Comparison of ENCODE assay signal across 8 cellular contexts in genomic region chr22:46057762-46058420, GRCh38.
DNase-seq lines count a peak whose midpoint lies in the region; ATAC-seq and FAIRE-seq lines count a peak whose summit lies in the region.

No MANE protein-coding gene starts in this region.

- peak; percentile 77 for FAIRE-seq in islet of Langerhans (lab: Jason Lieb, UNC)

- H3K4me3 ChIP-seq in subcutaneous abdominal adipose tissue (ENCODE audit: low read depth in 1 of 5, low read length in 5 of 5), result peak overlapping the region; percentile 20 to 66 (median 49)

- DNase-seq in DMS79 (lab: John Stamatoyannopoulos, UW) (peak; percentile 68), DMS79 treated with DMSO at 0.1 percent for 48 hours (lab: John Stamatoyannopoulos, UW) (no peak), NCI-H2107 (lab: John Stamatoyannopoulos, UW) (peak; percentile 61), NCI-H1930 (lab: John Stamatoyannopoulos, UW) (no peak)

- no peaks in the 10 kb centered on the region for H3K27me3 ChIP-seq in subcutaneous abdominal adipose tissue (ENCODE audit: control insufficient read depth in 5 of 5, insufficient read depth in 4 of 5, low read length in 5 of 5)

- peak overlapping the region; percentile 31 to 85 (median 71) for H3K9ac ChIP-seq in subcutaneous abdominal adipose tissue (ENCODE audit: low read length in 5 of 5)

- ATAC-seq in HG02588 (IDR thresholded peaks at IDR 0.05; ENCODE audit: unreplicated experiment), result peak; percentile 66

- no peaks in the 10 kb centered on the region for H3K9me3 ChIP-seq in subcutaneous abdominal adipose tissue (ENCODE audit: control insufficient read depth in 5 of 5, low read length in 5 of 5)

- peaks cover 9 to 75% (median 70%) of the 10 kb centered on the region in 5 donors for H3K4me1 ChIP-seq in subcutaneous abdominal adipose tissue (ENCODE audit: control insufficient read depth in 5 of 5, insufficient read depth in 5 of 5, low read length in 5 of 5)

- peaks cover 0 to 5% (median 0%) of the 10 kb centered on the region in 5 donors for H3K36me3 ChIP-seq in subcutaneous abdominal adipose tissue (ENCODE audit: control insufficient read depth in 5 of 5, insufficient read depth in 5 of 5, low read length in 5 of 5)

- H3K27ac ChIP-seq in angular gyrus (ENCODE audit: low read depth, low read length), result peak overlapping the region; percentile 99
- H3K27ac ChIP-seq in subcutaneous abdominal adipose tissue (ENCODE audit: low read depth, low read length), result peak overlapping the region; percentile 98

Comparison
In these comparisons a context has a peak if more than half of its experiments do, and no peak if none do; other contexts are left out.
1. DNase-seq: peak in DMS79 (single experiment) and NCI-H2107 (single experiment); none in DMS79 treated with DMSO at 0.1 percent for 48 hours (single experiment) and NCI-H1930 (0 of 2).